1 cellular context compared by ENCODE assay signal in the genomic region with DNA sequence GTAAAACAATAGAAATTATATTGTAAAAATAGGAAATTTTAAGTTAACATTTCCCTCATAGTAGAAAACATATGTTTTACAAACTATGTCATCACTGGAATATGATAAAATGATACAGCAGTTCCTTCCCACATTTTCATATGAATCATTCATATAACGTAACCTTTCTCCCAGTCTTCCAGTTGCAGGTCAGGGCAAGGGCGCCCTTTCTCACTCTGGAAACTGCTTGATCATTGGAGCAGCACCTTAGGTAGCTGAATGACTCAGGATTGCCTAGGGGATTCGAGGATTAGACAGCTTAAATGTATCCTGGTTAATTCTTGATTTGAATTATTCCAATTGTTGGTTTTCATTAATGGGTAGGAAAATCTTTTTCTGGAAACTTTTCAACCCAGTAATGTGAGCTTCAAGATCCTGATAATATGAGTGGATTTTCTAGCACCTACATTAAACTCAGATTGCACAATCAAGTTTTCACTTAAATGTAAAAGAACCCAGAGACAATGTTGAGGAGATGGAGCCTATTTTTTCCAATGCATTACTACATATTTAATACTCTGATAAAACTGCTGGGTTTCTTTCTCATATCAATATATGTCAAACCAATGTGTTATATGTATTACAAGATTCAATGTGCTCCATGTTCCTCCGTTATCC.
TF ChIP-seq lines count a peak whose summit lies in the region.

No MANE protein-coding gene starts in this region.

TF ChIP-seq in HepG2, 621 proteins besides CTCF, POLR2A, EP300 and RAD21:
- no peak for TF ChIP-seq DMAP1 (CRISPR knock-in tag; IDR thresholded peaks at IDR 0.05)
- TF ChIP-seq CEBPB (IDR thresholded peaks at IDR 0.05; ENCODE audit: borderline replicate concordance, low read depth, low read length) = 0 out of 2 replicates have a peak, but pooled peaks have one; percentile 42
